14 cellular contexts compared by ENCODE assay signal in genomic region chr18:45825258-45825744, GRCh38. TPM values are rescaled to one million over a fixed set of nuclear protein-coding genes. Genes with fewer than 3 reads are reported as not detected.
DNase-seq lines count a peak whose midpoint lies in the region; ATAC-seq and TF ChIP-seq lines count a peak whose summit lies in the region.
"Had no signal": no experiment of that assay in that cellular context is flagged by ENCODE, and none has a peak within 500 bp of the region (broad histone marks: within the 10 kb centered on the region; RNA-seq: fewer than 3 reads in every experiment).

A gene with protein sequence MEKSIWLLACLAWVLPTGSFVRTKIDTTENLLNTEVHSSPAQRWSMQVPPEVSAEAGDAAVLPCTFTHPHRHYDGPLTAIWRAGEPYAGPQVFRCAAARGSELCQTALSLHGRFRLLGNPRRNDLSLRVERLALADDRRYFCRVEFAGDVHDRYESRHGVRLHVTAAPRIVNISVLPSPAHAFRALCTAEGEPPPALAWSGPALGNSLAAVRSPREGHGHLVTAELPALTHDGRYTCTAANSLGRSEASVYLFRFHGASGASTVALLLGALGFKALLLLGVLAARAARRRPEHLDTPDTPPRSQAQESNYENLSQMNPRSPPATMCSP (plus strand): TSS chr18:45825675. CDS start chr18:45825729, 54 bp downstream.

- no peak within 1 kb of the TSS for H3K27ac Mint-ChIP-seq in activated CD4-positive, alpha-beta T cell treated with anti-CD3 and anti-CD28 coated beads for 36 hours
- no peak within 1 kb of the TSS for H3K27ac Mint-ChIP-seq in CD8-positive, alpha-beta T cell

- peak; percentile 16 for ATAC-seq in activated CD4-positive, alpha-beta T cell treated with anti-CD3 and anti-CD28 coated beads for 36 hours
- no peak for ATAC-seq in CD8-positive, alpha-beta T cell

- intact Hi-C loops in activated CD4-positive, alpha-beta T cell treated with anti-CD3 and anti-CD28 coated beads for 36 hours (cut with DNase I, micrococcal nuclease), result no loop called here
- intact Hi-C loops in spleen (cut with DNase I; ENCODE audit: low total_unique reads), result no loop called here
- intact Hi-C loops in CD8-positive, alpha-beta T cell (cut with DNase I, micrococcal nuclease), result no loop called here

- CTCF ChIA-PET in activated CD4-positive, alpha-beta T cell treated with anti-CD3 and anti-CD28 coated beads for 36 hours (lab: Charles Lee), result no interaction called here
- CTCF ChIA-PET in CD8-positive, alpha-beta T cell (lab: Charles Lee), result interaction anchor here (1.4 kb wide), 1 partner anchor 19 kb away, joined by 3 read pairs; no protein-coding TSS in a partner anchor

- peaks cover 19% of the 10 kb centered on the region for H3K4me1 Mint-ChIP-seq in activated CD4-positive, alpha-beta T cell treated with anti-CD3 and anti-CD28 coated beads for 36 hours
- peaks cover 27% of the 10 kb centered on the region for H3K4me1 Mint-ChIP-seq in CD8-positive, alpha-beta T cell (ENCODE audit: low read depth)

- 14 to 23% (median 19%) methylated on average over 6 to 8 of the region's 8 CpGs for WGBS in spleen, 5 donors

- H3K27me3 Mint-ChIP-seq in activated CD4-positive, alpha-beta T cell treated with anti-CD3 and anti-CD28 coated beads for 36 hours, result no peaks in the 10 kb centered on the region
- H3K27me3 Mint-ChIP-seq in CD8-positive, alpha-beta T cell (ENCODE audit: low read depth), result peaks cover 2% of the 10 kb centered on the region

- no peaks in the 10 kb centered on the region for H3K36me3 ChIP-seq in spleen
- no peaks in the 10 kb centered on the region for H3K36me3 ChIP-seq in CD8-positive, alpha-beta T cell (ENCODE audit: insufficient read depth, low read length)
- H3K36me3 ChIP-seq: cardiac muscle cell, esophagus squamous epithelium, transverse colon had no signal

- H3K4me3 ChIP-seq in spleen, result no peak within 1 kb of the TSS
- H3K4me3 ChIP-seq in CD8-positive, alpha-beta T cell (ENCODE audit: low read depth, low read length), result no peak within 1 kb of the TSS
- H3K4me3 ChIP-seq: cardiac muscle cell, esophagus squamous epithelium, transverse colon had no signal

- TF ChIP-seq CTCF in spleen (IDR thresholded peaks at IDR 0.05 in 8 of 11, conservative IDR thresholded peaks at IDR 0.05 in 3 of 11), result no peak
- no peak for TF ChIP-seq CTCF in CD8-positive, alpha-beta T cell (IDR thresholded peaks at IDR 0.05)

- no peaks in the 10 kb centered on the region for H3K36me3 Mint-ChIP-seq in activated CD4-positive, alpha-beta T cell treated with anti-CD3 and anti-CD28 coated beads for 36 hours (ENCODE audit: low read depth)
- H3K36me3 Mint-ChIP-seq in CD8-positive, alpha-beta T cell, result no peaks in the 10 kb centered on the region

- peaks cover 2% of the 10 kb centered on the region for H3K9me3 Mint-ChIP-seq in activated CD4-positive, alpha-beta T cell treated with anti-CD3 and anti-CD28 coated beads for 36 hours (ENCODE audit: low read depth)
- no peaks in the 10 kb centered on the region for H3K9me3 Mint-ChIP-seq in CD8-positive, alpha-beta T cell

- H3K9me3 ChIP-seq in spleen, result peaks cover 0 to 3% (median 0%) of the 10 kb centered on the region in 8 donors
- no peaks in the 10 kb centered on the region for H3K9me3 ChIP-seq in CD8-positive, alpha-beta T cell (ENCODE audit: low read length)
- H3K9me3 ChIP-seq: esophagus squamous epithelium, transverse colon had no signal

- H3K27ac ChIP-seq in spleen, result peak within 1 kb of the TSS in 3 of 8 donors; percentile 4 to 48 (median 20)
- no peak within 1 kb of the TSS for H3K27ac ChIP-seq in CD8-positive, alpha-beta T cell (ENCODE audit: low read depth, low read length)
- H3K27ac ChIP-seq: esophagus squamous epithelium, transverse colon had no signal

- no peak for TF ChIP-seq POLR2A in spleen (IDR thresholded peaks at IDR 0.05)

- DNase-seq in activated CD4-positive, alpha-beta T cell treated with anti-CD3 and anti-CD28 coated beads for 36 hours, result no peak
- DNase-seq in activated CD4-positive, alpha-beta T cell treated with anti-CD3 and anti-CD28 coated beads, Interleukin-2, amount 50 U/mL, for 4 hours, result no peak
- peak; percentile 94 for DNase-seq in RPMI7951 (ENCODE audit: low read depth)
- peak; percentile 91 for DNase-seq in glomerular visceral epithelial cell (ENCODE audit: extremely low spot score)
- peak; percentile 70 for DNase-seq in spleen
- no peak for DNase-seq in CD8-positive, alpha-beta T cell
- DNase-seq in NCI-H2029 treated with DMSO at 0.1 percent for 48 hours (lab: John Stamatoyannopoulos, UW), result no peak
- no peak for DNase-seq in NCI-H526 (lab: John Stamatoyannopoulos, UW)
- DNase-seq: activated CD4-positive, alpha-beta T cell treated with anti-CD3 and anti-CD28 coated beads for 1 hour; esophagus squamous epithelium; NCI-H446 treated with DMSO at 0.1 percent for 48 hours; SIG-M5; transverse colon had no signal

- H3K27me3 ChIP-seq in spleen (replicated peaks in 1 of 7), result peaks cover 0 to 3% (median 0%) of the 10 kb centered on the region in 7 donors
- no peaks in the 10 kb centered on the region for H3K27me3 ChIP-seq in CD8-positive, alpha-beta T cell (ENCODE audit: insufficient read depth, low read length)
- H3K27me3 ChIP-seq: cardiac muscle cell, transverse colon had no signal

- no peak within 1 kb of the TSS for H3K4me3 Mint-ChIP-seq in activated CD4-positive, alpha-beta T cell treated with anti-CD3 and anti-CD28 coated beads for 36 hours
- H3K4me3 Mint-ChIP-seq in CD8-positive, alpha-beta T cell, result no peak within 1 kb of the TSS

- POLR2A ChIA-PET in activated CD4-positive, alpha-beta T cell treated with anti-CD3 and anti-CD28 coated beads for 36 hours (lab: Charles Lee), result no interaction called here
- POLR2A ChIA-PET in CD8-positive, alpha-beta T cell (lab: Charles Lee), result no interaction called here

- H3K4me1 ChIP-seq in spleen, result peaks cover 16 to 48% (median 31%) of the 10 kb centered on the region in 6 donors
- H3K4me1 ChIP-seq in CD8-positive, alpha-beta T cell (ENCODE audit: insufficient read depth, low read length), result peaks cover 23% of the 10 kb centered on the region

RNA-seq across cellular contexts. Expression of the gene that starts here (rescaled TPM):
- total RNA-seq in activated CD4-positive, alpha-beta T cell treated with anti-CD3 and anti-CD28 coated beads for 36 hours, result not detected
- 49.3 and 65.7 TPM in 2 replicates for total RNA-seq in RPMI7951 (2014; rRNA removed; shearing (Covaris generic))
- 1 to 10 TPM in 5 of 7 donors, under 1 TPM in 2; 0.86 to 3.5 (median 1.5) TPM for total RNA-seq in spleen
- polyA plus RNA-seq in spleen, result 1 to 10 TPM in 1 of 3 donors, under 1 TPM in 2; 0.28 to 1.8 (median 0.35) TPM
- not detected for total RNA-seq in CD8-positive, alpha-beta T cell
- total RNA-seq: cardiac muscle cell, esophagus squamous epithelium, transverse colon had no signal

Comparison
In these comparisons a context has a peak if more than half of its experiments do, and no peak if none do; other contexts are left out.
1. RNA of the gene that starts here (total RNA-seq): 49.3 to 65.7 TPM in RPMI7951; 0.86 to 3.5 TPM in spleen, not detected in activated CD4-positive, alpha-beta T cell treated with anti-CD3 and anti-CD28 coated beads for 36 hours and not detected in CD8-positive, alpha-beta T cell; every median in the first group is over 10 times any median in the second.
2. Peak in ATAC-seq in activated CD4-positive, alpha-beta T cell treated with anti-CD3 and anti-CD28 coated beads for 36 hours; RNA of the gene not detected or under 1 TPM.
3. DNase-seq: peak in RPMI7951 (single experiment), glomerular visceral epithelial cell (single experiment) and spleen (single experiment); none in activated CD4-positive, alpha-beta T cell treated with anti-CD3 and anti-CD28 coated beads for 36 hours (single experiment), activated CD4-positive, alpha-beta T cell treated with anti-CD3 and anti-CD28 coated beads, Interleukin-2, amount 50 U/mL, for 4 hours (0 of 2), CD8-positive, alpha-beta T cell (0 of 7), NCI-H2029 treated with DMSO at 0.1 percent for 48 hours (single experiment) and NCI-H526 (0 of 2).